In the genomic region with DNA sequence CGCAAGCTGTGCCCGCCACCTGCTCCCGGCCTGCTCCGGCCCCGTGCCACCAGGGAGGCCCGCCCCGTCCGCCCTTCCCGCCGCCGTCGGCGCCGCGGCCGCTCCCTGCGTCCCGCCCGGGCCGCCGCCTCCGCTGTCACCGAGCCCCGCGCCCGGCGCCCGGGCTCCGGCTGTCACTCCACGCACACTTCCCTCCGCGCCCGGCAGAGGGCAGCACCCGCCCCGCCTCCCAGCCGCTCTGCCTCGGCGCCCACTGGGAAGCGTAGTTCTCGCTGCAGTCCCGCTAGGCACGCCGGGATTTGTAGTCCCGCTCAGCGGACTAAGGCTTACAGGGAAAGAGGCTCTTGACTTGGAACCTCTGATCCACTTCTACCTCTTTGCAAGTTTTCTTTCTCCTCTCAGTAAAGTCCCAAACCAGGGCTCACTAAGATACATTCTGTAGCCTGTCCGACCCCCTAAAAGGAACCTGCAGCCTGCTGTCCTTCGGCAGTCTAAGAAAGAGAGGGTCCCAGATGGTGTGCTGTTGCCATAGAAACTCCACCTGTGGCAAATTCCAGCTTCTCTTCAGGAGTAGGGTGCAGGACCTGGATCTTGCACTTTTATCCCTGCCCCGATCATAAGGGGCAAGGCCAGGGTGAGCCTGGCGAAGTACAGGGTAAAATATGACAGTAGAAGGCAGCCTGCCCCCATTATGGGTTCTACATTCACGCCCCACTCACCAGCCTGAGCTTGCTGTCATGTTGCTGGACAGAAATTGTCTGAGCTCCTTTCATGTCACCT, we compare ENCODE assay signal across 8 cellular contexts. TPM values are rescaled to one million over a fixed set of nuclear protein-coding genes. Genes with fewer than 3 reads are reported as not detected.
DNase-seq lines count a peak whose midpoint lies in the region; ATAC-seq and TF ChIP-seq lines count a peak whose summit lies in the region.

A gene (minus strand): TSS at position 182 of the 780 bp plus-strand sequence. CDS start 44,395 bp downstream, outside the sequence.

- H3K27me3 ChIP-seq in PC-3 (ENCODE audit: low read length) (no peaks in the 10 kb centered on the region), esophagus muscularis mucosa (peaks cover 0 to 6% (median 0%) of the 10 kb centered on the region in 4 donors)

- intact Hi-C loops in PC-3 (cut with micrococcal nuclease): loop anchor here (1.0 to 2.0 kb wide), 2 partner anchors 41 to 51 kb away; a partner anchor contains a TSS
- intact Hi-C loops in esophagus muscularis mucosa (cut with DNase I): loop anchor here (5.0 kb wide), 1 partner anchor 42 kb away; a partner anchor contains a TSS

- 15% methylated on average over 24 of the region's 50 CpGs for WGBS in esophagus muscularis mucosa

- H2AFZ ChIP-seq in PC-3 (ENCODE audit: low read length): peak within 1 kb of the TSS; percentile 85

- H3F3A ChIP-seq in PC-3 (ENCODE audit: low read length, unreplicated experiment): no peaks in the 10 kb centered on the region

- POLR2A ChIA-PET in PC-3 (lab: Charles Lee; ENCODE audit: unreplicated experiment): no interaction called here

- CTCF ChIA-PET in PC-3 (lab: Charles Lee): interaction anchor here (0.6 kb wide), 1 partner anchor 43 kb away, joined by 3 read pairs; no protein-coding TSS in a partner anchor

- TF ChIP-seq RAD21 in Ishikawa (IDR thresholded peaks at IDR 0.05; ENCODE audit: low read depth): peak; percentile 48; the same call in 1 of the 2 replicates

- H3K4me1 ChIP-seq in PC-3 (ENCODE audit: insufficient read depth, low read length) (peaks cover 11% of the 10 kb centered on the region; the same call in 1 of the 2 replicates), esophagus muscularis mucosa (peaks cover 37 to 44% (median 40%) of the 10 kb centered on the region in 4 donors)

- no peaks in the 10 kb centered on the region for H3K79me2 ChIP-seq in PC-3 (ENCODE audit: low read length)

- no peak for TF ChIP-seq POLR2A in esophagus muscularis mucosa (IDR thresholded peaks at IDR 0.05; ENCODE audit: low read depth)

- peak within 1 kb of the TSS; percentile 71 for H3K4me3 ChIP-seq in PC-3 (ENCODE audit: low read length)
- H3K4me3 ChIP-seq in esophagus muscularis mucosa: peak within 1 kb of the TSS; percentile 90 to 98 (median 97)

- no TSS peak for BruUV-seq in PC-3 (replicated peaks; lab: Mats Ljungman, UMichigan)

- H3K27ac ChIP-seq in PC-3 (ENCODE audit: low read length): no peak within 1 kb of the TSS
- H3K27ac ChIP-seq in esophagus muscularis mucosa (replicated peaks in 1 of 4): peak within 1 kb of the TSS; percentile 97 to 99 (median 98)

- ATAC-seq in GM21529 (IDR thresholded peaks at IDR 0.05; ENCODE audit: unreplicated experiment): peak; percentile 51
- ATAC-seq in PC-3: peak; percentile 69

- H3K36me3 ChIP-seq in PC-3 (ENCODE audit: low read depth, low read length): no peaks in the 10 kb centered on the region
- no peaks in the 10 kb centered on the region for H3K36me3 ChIP-seq in esophagus muscularis mucosa

- H3K9me2 ChIP-seq in PC-3 (replicated peaks; ENCODE audit: low read length): no peaks in the 10 kb centered on the region

- no peak for TF ChIP-seq EP300 in Ishikawa (IDR thresholded peaks at IDR 0.05; ENCODE audit: borderline replicate concordance)
- TF ChIP-seq EP300 in esophagus muscularis mucosa (IDR thresholded peaks at IDR 0.05): no peak

- H4K20me1 ChIP-seq in PC-3 (ENCODE audit: low read length): no peaks in the 10 kb centered on the region

- H3K9me3 ChIP-seq in PC-3 (ENCODE audit: low read length): no peaks in the 10 kb centered on the region
- H3K9me3 ChIP-seq in esophagus muscularis mucosa: no peaks in the 10 kb centered on the region

- H3K9ac ChIP-seq in PC-3 (ENCODE audit: low read length): no peak within 1 kb of the TSS

- peak within 1 kb of the TSS; percentile 76 for H3K4me2 ChIP-seq in PC-3 (ENCODE audit: low read length)

- TF ChIP-seq CTCF in PC-3 (conservative IDR thresholded peaks at IDR 0.05; ENCODE audit: low read depth, low read length) (peak; percentile 71), esophagus muscularis mucosa (IDR thresholded peaks at IDR 0.05) (peak; percentile 92 to 99 (median 92))

- DNase-seq in DMS153 (lab: John Stamatoyannopoulos, UW) (peak; percentile 86), PC-3 (peak; percentile 92), esophagus muscularis mucosa (ENCODE audit: extremely low spot score) (peak; percentile 97), myocyte (ENCODE audit: low read depth) (peak; percentile 90)
- DNase-seq in activated T-cell treated with anti-CD3 and anti-CD28 coated beads, Interleukin-2, amount 50 U/mL, for 48 hours: peak; percentile 95 to 97
- peak; percentile 83 to 86 for DNase-seq in stimulated activated CD8-positive, alpha-beta memory T cell treated with anti-CD3 and anti-CD28 coated beads, Interleukin-7, amount 100 ng/mL, for 48 hours (ENCODE audit: extremely low read depth in 1 of 2, low read depth in 1 of 2)

TF ChIP-seq in Ishikawa, 13 proteins besides CTCF, POLR2A, EP300 and RAD21:
- TF ChIP-seq YY1 (IDR thresholded peaks at IDR 0.05; ENCODE audit: low read depth): peak; percentile 78
- TF ChIP-seq, protein P1, sequence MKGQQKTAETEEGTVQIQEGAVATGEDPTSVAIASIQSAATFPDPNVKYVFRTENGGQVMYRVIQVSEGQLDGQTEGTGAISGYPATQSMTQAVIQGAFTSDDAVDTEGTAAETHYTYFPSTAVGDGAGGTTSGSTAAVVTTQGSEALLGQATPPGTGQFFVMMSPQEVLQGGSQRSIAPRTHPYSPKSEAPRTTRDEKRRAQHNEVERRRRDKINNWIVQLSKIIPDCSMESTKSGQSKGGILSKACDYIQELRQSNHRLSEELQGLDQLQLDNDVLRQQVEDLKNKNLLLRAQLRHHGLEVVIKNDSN (IDR thresholded peaks at IDR 0.05): peak; percentile 30; the same call in 1 of the 2 replicates
- TF ChIP-seq, protein P2, sequence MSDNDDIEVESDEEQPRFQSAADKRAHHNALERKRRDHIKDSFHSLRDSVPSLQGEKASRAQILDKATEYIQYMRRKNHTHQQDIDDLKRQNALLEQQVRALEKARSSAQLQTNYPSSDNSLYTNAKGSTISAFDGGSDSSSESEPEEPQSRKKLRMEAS (IDR thresholded peaks at IDR 0.05): peak; percentile 73
- peak; percentile 33; the same call in 1 of the 2 replicates for TF ChIP-seq CREB1 (IDR thresholded peaks at IDR 0.05; ENCODE audit: low read depth)
- no peak for TF ChIP-seq TEAD4 (IDR thresholded peaks at IDR 0.05)
- no peak for TF ChIP-seq FOXM1 (IDR thresholded peaks at IDR 0.05; ENCODE audit: borderline replicate concordance, low read depth)
- peak; percentile 66 for TF ChIP-seq TCF12 (IDR thresholded peaks at IDR 0.05; ENCODE audit: low read depth)
- no peak; the same call in 1 of the 2 replicates for TF ChIP-seq EGR1 (IDR thresholded peaks at IDR 0.05)
- no peak for TF ChIP-seq ZBTB7A (IDR thresholded peaks at IDR 0.05; ENCODE audit: low read depth)
- TF ChIP-seq TAF1 (IDR thresholded peaks at IDR 0.05; ENCODE audit: low read depth): 0 out of 2 replicates have a peak, but pooled peaks have one; percentile 47
- no peak for TF ChIP-seq CEBPB (IDR thresholded peaks at IDR 0.05)

RNA-seq across cellular contexts. Expression of the gene that starts here (rescaled TPM):
- 4.2 and 5.5 TPM in 2 replicates for total RNA-seq in PC-3 (2014; rRNA removed)
- 10 to 100 TPM; 24.2 to 46.7 (median 33.1) TPM for total RNA-seq in esophagus muscularis mucosa
- total RNA-seq in myocyte: 6.4 and 10.6 TPM in 2 replicates
- polyA plus RNA-seq in myocyte (2012): 13.6 TPM
